ENCODE assay signal across 9 cellular contexts in genomic region chr20:9467995-9468394, GRCh38. TPM values are rescaled to one million over a fixed set of nuclear protein-coding genes. Genes with fewer than 3 reads are reported as not detected.
DNase-seq lines count a peak whose midpoint lies in the region; ATAC-seq, FAIRE-seq and TF ChIP-seq lines count a peak whose summit lies in the region.
"Had no signal": no experiment of that assay in that cellular context is flagged by ENCODE, and none has a peak within 500 bp of the region (broad histone marks: within the 10 kb centered on the region; RNA-seq: fewer than 3 reads in every experiment).

No MANE protein-coding gene starts in this region.

- peak; percentile 0 to 8 for DNase-seq in Kasumi-1 (lab: John Stamatoyannopoulos, UW)
- DNase-seq in K562 (ENCODE audit: extremely low read depth in 1 of 4, low spot score in 3 of 4): peak; percentile 2 to 8 (median 6)
- DNase-seq in mucosa of descending colon: peak in 1 of 3 donors; percentile 7
- DNase-seq in tibial artery: no peak
- DNase-seq in RCC 7860 (ENCODE audit: low spot score): no peak
- DNase-seq in CD4-positive, alpha-beta memory T cell: no peak
- DNase-seq in NCI-H1930 (lab: John Stamatoyannopoulos, UW): no peak

- CTCF ChIA-PET in K562 (lab: Yijun Ruan, JAX; ENCODE audit: low intra/inter-chr PET ratio): no interaction called here
- CTCF ChIA-PET in CD4-positive, alpha-beta memory T cell (lab: Charles Lee; ENCODE audit: partially characterized antibody): no interaction called here

- TF ChIP-seq RAD21 in K562 (CRISPR knock-in tag; conservative IDR thresholded peaks at IDR 0.05 in 1 of 2, IDR thresholded peaks at IDR 0.05 in 1 of 2): no peak; a peak in 1 of 4 replicates

- in situ Hi-C loops in K562 (cut with MboI): no loop called here

- no peak for TF ChIP-seq EP300 in K562 (IDR thresholded peaks at IDR 0.05; ENCODE audit: low read length)

- H3K4me1 Mint-ChIP-seq in CD4-positive, alpha-beta memory T cell: no peaks in the 10 kb centered on the region

- H4K20me1 ChIP-seq in K562 (replicated peaks; ENCODE audit: control insufficient read depth, insufficient read depth, low read length): no peaks in the 10 kb centered on the region

- H3K4me3 ChIP-seq in K562: no peak overlapping the region
- H3K4me3 ChIP-seq in mucosa of descending colon: no peak overlapping the region
- no peak overlapping the region for H3K4me3 ChIP-seq in tibial artery
- no peak overlapping the region for H3K4me3 ChIP-seq in CD4-positive, alpha-beta memory T cell (ENCODE audit: low read length in 2 of 2)

- no peaks in the 10 kb centered on the region for H3K9me1 ChIP-seq in K562 (ENCODE audit: control insufficient read depth, insufficient read depth, low read length)

- TF ChIP-seq CTCF in GM12872 (IDR thresholded peaks at IDR 0.05; ENCODE audit: insufficient read depth, low read depth, low read length) (peak; percentile 71; the same call in 2 of the 3 replicates), K562 (IDR thresholded peaks at IDR 0.05 in 2 of 3, conservative IDR thresholded peaks at IDR 0.05 in 1 of 3; ENCODE audit: insufficient read depth in 2 of 3, low read depth in 1 of 3, low read length in 3 of 3) (peak; percentile 23 to 35 (median 33); a peak in 2 of 6 replicates), mucosa of descending colon (IDR thresholded peaks at IDR 0.05) (peak; percentile 11), tibial artery (IDR thresholded peaks at IDR 0.05) (peak in 1 of 2 experiments; percentile 6)

- H3K4me1 ChIP-seq in K562 (replicated peaks in 1 of 2; ENCODE audit: control insufficient read depth in 2 of 2, insufficient read depth in 2 of 2, low read length in 2 of 2): no peaks in the 10 kb centered on the region
- no peaks in the 10 kb centered on the region for H3K4me1 ChIP-seq in mucosa of descending colon (ENCODE audit: low read depth)
- H3K4me1 ChIP-seq in tibial artery: no peaks in the 10 kb centered on the region
- H3K4me1 ChIP-seq in CD4-positive, alpha-beta memory T cell (ENCODE audit: insufficient read depth, low read length): no peaks in the 10 kb centered on the region

- no peaks in the 10 kb centered on the region for H3K79me2 ChIP-seq in K562 (ENCODE audit: control insufficient read depth, insufficient read depth, low read length)

- H3K9me3 ChIP-seq in K562 (replicated peaks; ENCODE audit: control insufficient read depth, insufficient read depth, low read depth, low read length) (no peaks in the 10 kb centered on the region), mucosa of descending colon (no peaks in the 10 kb centered on the region), tibial artery (peaks cover 0 to 4% (median 0%) of the 10 kb centered on the region in 3 donors)
- no peaks in the 10 kb centered on the region for H3K9me3 ChIP-seq in CD4-positive, alpha-beta memory T cell (ENCODE audit: control insufficient read depth in 1 of 2, low read length in 2 of 2)

- TF ChIP-seq POLR2A in K562 (conservative IDR thresholded peaks at IDR 0.05): no peak

- no peaks in the 10 kb centered on the region for H3K36me3 ChIP-seq in K562 (ENCODE audit: control insufficient read depth, insufficient read depth, low read length)
- H3K36me3 ChIP-seq in mucosa of descending colon (ENCODE audit: low read depth): no peaks in the 10 kb centered on the region
- peaks cover 0 to 10% (median 7%) of the 10 kb centered on the region in 3 donors for H3K36me3 ChIP-seq in tibial artery
- H3K36me3 ChIP-seq in CD4-positive, alpha-beta memory T cell (ENCODE audit: insufficient read depth, low read length): no peaks in the 10 kb centered on the region

- H3K9ac ChIP-seq in K562 (ENCODE audit: insufficient read depth in 1 of 2, low read depth in 2 of 2, low read length in 2 of 2): no peak overlapping the region

- POLR2A ChIA-PET in K562 (lab: Yijun Ruan, JAX): no interaction called here
- POLR2A ChIA-PET in CD4-positive, alpha-beta memory T cell (lab: Charles Lee; ENCODE audit: partially characterized antibody): no interaction called here

- no peak overlapping the region for H2AFZ ChIP-seq in K562 (ENCODE audit: low read depth, low read length)

- ATAC-seq in K562 (no peak), mucosa of descending colon (no peak)

- 0% methylated on average over 2 of the region's 3 CpGs for WGBS in K562 (ENCODE audit: insufficient coverage, low coverage, missing lambda C conversion rate)

- no peaks in the 10 kb centered on the region for H3K36me3 Mint-ChIP-seq in CD4-positive, alpha-beta memory T cell

- no TSS peak for BruUV-seq in K562 (replicated peaks; lab: Mats Ljungman, UMichigan)

- H3K9me3 Mint-ChIP-seq in CD4-positive, alpha-beta memory T cell: peaks cover 0 to 15% (median 5%) of the 10 kb centered on the region in 8 donors

- intact Hi-C loops in K562 (cut with micrococcal nuclease) (loop anchor here (5.0 kb wide), 1 partner anchor 144 kb away; no protein-coding TSS in a partner anchor), mucosa of descending colon (cut with DNase I, micrococcal nuclease) (no loop called here), tibial artery (cut with DNase I; ENCODE audit: low total_unique reads) (no loop called here)
- intact Hi-C loops in CD4-positive, alpha-beta memory T cell (cut with micrococcal nuclease): no loop called here

- no peaks in the 10 kb centered on the region for H3K27me3 Mint-ChIP-seq in CD4-positive, alpha-beta memory T cell

- H3K27ac Mint-ChIP-seq in CD4-positive, alpha-beta memory T cell: no peak overlapping the region

- no peak for FAIRE-seq in K562 (lab: Jason Lieb, UNC)
- no peak for FAIRE-seq in RCC 7860 (lab: Jason Lieb, UNC)
- FAIRE-seq: TTC549 had no signal

- no peaks in the 10 kb centered on the region for H3K27me3 ChIP-seq in K562 (ENCODE audit: control insufficient read depth in 2 of 2, insufficient read depth in 2 of 2, low read length in 2 of 2)
- no peaks in the 10 kb centered on the region for H3K27me3 ChIP-seq in tibial artery
- no peaks in the 10 kb centered on the region for H3K27me3 ChIP-seq in CD4-positive, alpha-beta memory T cell (ENCODE audit: insufficient read depth, low read length)

- no peak overlapping the region for H3K27ac ChIP-seq in K562 (ENCODE audit: extremely low read depth, low read depth, low read length)
- H3K27ac ChIP-seq in tibial artery: no peak overlapping the region
- no peak overlapping the region for H3K27ac ChIP-seq in CD4-positive, alpha-beta memory T cell (ENCODE audit: low read depth, low read length)

- no peak overlapping the region for H3K4me3 Mint-ChIP-seq in CD4-positive, alpha-beta memory T cell

- no peak overlapping the region for H3K4me2 ChIP-seq in K562 (ENCODE audit: insufficient read depth, low read length)

TF ChIP-seq in K562, 482 proteins besides CTCF, POLR2A, EP300 and RAD21 (continues in another document):
- TF ChIP-seq HDAC6 (IDR thresholded peaks at IDR 0.05; ENCODE audit: low read depth, low read length) (no peak), ZNF253 (CRISPR knock-in tag; conservative IDR thresholded peaks at IDR 0.05) (no peak), FOXP4 (CRISPR knock-in tag; IDR thresholded peaks at IDR 0.05; ENCODE audit: borderline replicate concordance) (no peak), KLF1 (tag; IDR thresholded peaks at IDR 0.05) (no peak)

RNA-seq across cellular contexts. Expression of gene LAMP5, which starts 46.4 kb away (rescaled TPM):
- total RNA-seq in K562 (2011; cell fraction: chromatin; rRNA removed; ENCODE audit: low replicate concordance): not detected in 2 replicates
- not detected in 2 replicates for total RNA-seq in K562 (2011; cell fraction: nucleolus; rRNA removed)
- not detected in 2 replicates for total RNA-seq in K562 (2011; cell fraction: nucleoplasm; rRNA removed)
- total RNA-seq in K562 (2014; rRNA removed): not detected in 2 replicates
- not detected in 2 replicates for total RNA-seq in K562 (2014; rRNA removed; fragmentation: Illumina TruSeq; extraction: Trizol)
- total RNA-seq in K562 (2015; rRNA removed; fragmentation: Illumina TruSeq; extraction: Trizol): not detected in 2 replicates
- not detected in 2 replicates for total RNA-seq in K562 (2021)
- not detected in 2 replicates for polyA plus RNA-seq in K562 (2011; rRNA removed)
- not detected in 2 replicates for polyA plus RNA-seq in K562 (2011; cell fraction: cytosol; rRNA removed)
- not detected in 2 replicates for polyA plus RNA-seq in K562 (2011; cell fraction: nucleus; rRNA removed)
- polyA plus RNA-seq in K562 (2012): not detected in 2 replicates
- not detected in 2 replicates for polyA plus RNA-seq in K562 (2014; fragmentation: Illumina TruSeq; extraction: Trizol)
- polyA plus RNA-seq in K562 (2014; fragmentation: Nextera tagmentation; extraction: Ambion mirVana): not detected
- polyA plus RNA-seq in K562 (2014; rRNA removed): not detected in 2 replicates
- not detected in 2 replicates for polyA minus RNA-seq in K562 (2011; rRNA and poly(A)+ RNA removed)
- not detected in 2 replicates for polyA minus RNA-seq in K562 (2011; cell fraction: cytosol; rRNA and poly(A)+ RNA removed)
- polyA minus RNA-seq in K562 (2011; cell fraction: nucleus; rRNA and poly(A)+ RNA removed): not detected in 2 replicates
- under 1 TPM in 2 of 3 donors, not detected in 1; 0.31 to 0.51 TPM for total RNA-seq in mucosa of descending colon
- total RNA-seq in CD4-positive, alpha-beta memory T cell: not detected
- polyA plus RNA-seq in CD4-positive, alpha-beta memory T cell: not detected

Comparison
In these comparisons a context has a peak if more than half of its experiments do, and no peak if none do; other contexts are left out.
1. DNase-seq: peak in Kasumi-1 (2 of 2) and K562 (4 of 4); none in tibial artery (0 of 2), RCC 7860 (single experiment), CD4-positive, alpha-beta memory T cell (0 of 5) and NCI-H1930 (0 of 2).